ENCODE assay signal across 1 cellular context in genomic region chr19:4571305-4571917, GRCh38.
TF ChIP-seq lines count a peak whose summit lies in the region.

No MANE protein-coding gene starts in this region.

TF ChIP-seq in IMR-90, 13 proteins besides CTCF, POLR2A, EP300 and RAD21:
- no peak for TF ChIP-seq MAZ (IDR thresholded peaks at IDR 0.05; ENCODE audit: borderline replicate concordance, low read depth, low read length)
- TF ChIP-seq NFE2L2 (IDR thresholded peaks at IDR 0.05; ENCODE audit: low read depth, low read length), result no peak
